In the genomic region with DNA sequence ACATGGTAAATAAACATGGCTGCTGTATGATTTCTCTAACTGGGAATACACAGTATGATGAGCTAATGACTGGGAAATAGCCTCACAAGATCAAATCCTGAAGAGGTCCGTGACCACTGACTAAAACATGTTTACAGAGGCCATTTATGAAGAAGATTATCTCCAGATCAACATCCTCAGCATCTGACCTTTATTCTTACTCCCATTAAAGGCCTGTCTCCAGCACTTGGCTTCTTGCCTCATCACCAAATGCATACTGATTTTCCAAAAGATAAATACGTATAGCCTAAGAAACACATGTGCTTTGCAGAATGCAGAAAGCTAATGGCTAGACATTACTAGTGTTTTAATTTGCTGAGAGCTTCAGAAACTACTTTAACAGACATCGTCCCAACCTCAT, we compare ENCODE assay signal across 17 cellular contexts.
DNase-seq lines count a peak whose midpoint lies in the region; ATAC-seq and TF ChIP-seq lines count a peak whose summit lies in the region.
"Had no signal": no experiment of that assay in that cellular context is flagged by ENCODE, and none has a peak within 500 bp of the region (broad histone marks: within the 10 kb centered on the region; RNA-seq: fewer than 3 reads in every experiment).

No MANE protein-coding gene starts in this region.

- no peak overlapping the region for H2BK5ac ChIP-seq in neuronal stem cell (ENCODE audit: low read length)

- no peak overlapping the region for H3K23ac ChIP-seq in neuronal stem cell (ENCODE audit: low read depth, low read length, poor library complexity)

- no peak overlapping the region for H3K9ac ChIP-seq in neuronal stem cell (ENCODE audit: low read depth, low read length, poor library complexity)

- no peak overlapping the region for H3K4me2 ChIP-seq in neuronal stem cell (ENCODE audit: insufficient read depth, low read length, poor library complexity, severe bottlenecking)

- TF ChIP-seq CTCF in fibroblast of villous mesenchyme (IDR thresholded peaks at IDR 0.05; ENCODE audit: insufficient read depth, low read depth, low read length), result no peak

- H3K79me1 ChIP-seq in neuronal stem cell (ENCODE audit: low read depth, low read length), result no peaks in the 10 kb centered on the region

- H3K4ac ChIP-seq in neuronal stem cell (ENCODE audit: low read length), result no peak overlapping the region

- no peaks in the 10 kb centered on the region for H3K27me3 ChIP-seq in neuronal stem cell (ENCODE audit: control insufficient read depth in 3 of 3, insufficient read depth in 3 of 3, low read depth in 1 of 3, low read length in 3 of 3)

- no peaks in the 10 kb centered on the region for H3K4me1 ChIP-seq in neuronal stem cell (ENCODE audit: control insufficient read depth in 2 of 2, insufficient read depth in 1 of 2, low read depth in 1 of 2, low read length in 2 of 2)

- H3K14ac ChIP-seq in neuronal stem cell (ENCODE audit: low read length), result no peak overlapping the region

- intact Hi-C loops in Right ventricle myocardium superior (cut with DNase I), result no loop called here

- H2BK12ac ChIP-seq in neuronal stem cell (ENCODE audit: low read length), result no peak overlapping the region

- no peak overlapping the region for H3K18ac ChIP-seq in neuronal stem cell (ENCODE audit: low read length)

- H4K91ac ChIP-seq in neuronal stem cell (ENCODE audit: low read depth, low read length, poor library complexity), result no peak overlapping the region

- H2BK120ac ChIP-seq in neuronal stem cell (ENCODE audit: low read depth, low read length), result no peak overlapping the region

- no peak overlapping the region for H3K4me3 ChIP-seq in fibroblast of villous mesenchyme (ENCODE audit: low read depth, low read length)
- no peak overlapping the region for H3K4me3 ChIP-seq in neuronal stem cell (ENCODE audit: low read length in 2 of 2)
- H3K4me3 ChIP-seq: GM12878 had no signal

- no peak overlapping the region for H2BK15ac ChIP-seq in neuronal stem cell (ENCODE audit: low read length)

- no peak overlapping the region for H2AFZ ChIP-seq in neuronal stem cell (ENCODE audit: low read length)

- H2AK5ac ChIP-seq in neuronal stem cell (ENCODE audit: low read depth, low read length), result no peak overlapping the region

- DNase-seq in EL (peak; percentile 14), SK-N-DZ (ENCODE audit: low spot score) (peak; percentile 51), fibroblast of villous mesenchyme (ENCODE audit: low read depth) (peak; percentile 68), AML-193 (lab: John Stamatoyannopoulos, UW) (no peak), Right ventricle myocardium superior (no peak), neuronal stem cell (ENCODE audit: low spot score) (no peak)
- DNase-seq in stimulated activated CD4-positive, alpha-beta T cell treated with anti-CD3 and anti-CD28 coated beads, Interleukin-2, amount 100 ng/mL, for 24 hours, result no peak
- DNase-seq: 8988T; CD4-positive, alpha-beta T cell; DMS153; DMS79; GOT3; H7 had no signal

- no peak overlapping the region for H3K27ac ChIP-seq in neuronal stem cell (replicated peaks; ENCODE audit: low read length)
- H3K27ac ChIP-seq: C4-2B had no signal

- no peak for ATAC-seq in Right ventricle myocardium superior (ENCODE audit: poor library complexity)
- ATAC-seq: GM12878, HCT116, HepG2 had no signal

- WGBS in neuronal stem cell (ENCODE audit: extremely low coverage in 2 of 2, insufficient read length in 2 of 2, insufficient replicate concordance in 1 of 2), 2 donors, result no CpG with 5 or more reads among the region's 3 CpGs

- H3K36me3 ChIP-seq in neuronal stem cell (replicated peaks in 1 of 2; ENCODE audit: control insufficient read depth in 2 of 2, insufficient read depth in 2 of 2, low read length in 2 of 2), result no peaks in the 10 kb centered on the region

- no peak overlapping the region for H4K8ac ChIP-seq in neuronal stem cell (ENCODE audit: low read depth, low read length)

- H3K9me3 ChIP-seq in neuronal stem cell (replicated peaks in 1 of 2; ENCODE audit: control insufficient read depth in 2 of 2, insufficient read depth in 1 of 2, low read depth in 1 of 2, low read length in 2 of 2), result no peaks in the 10 kb centered on the region

Comparison
In these comparisons a context has a peak if more than half of its experiments do, and no peak if none do; other contexts are left out.
1. DNase-seq: peak in EL (single experiment), SK-N-DZ (single experiment) and fibroblast of villous mesenchyme (single experiment); none in AML-193 (0 of 2), Right ventricle myocardium superior (single experiment), neuronal stem cell (single experiment) and stimulated activated CD4-positive, alpha-beta T cell treated with anti-CD3 and anti-CD28 coated beads, Interleukin-2, amount 100 ng/mL, for 24 hours (0 of 2).